ENCODE assay signal across 22 cellular contexts in genomic region chr21:45922648-45923047, GRCh38.
"Had no signal": no experiment of that assay in that cellular context is flagged by ENCODE, and none has a peak within 500 bp of the region (broad histone marks: within the 10 kb centered on the region; RNA-seq: fewer than 3 reads in every experiment).

No MANE protein-coding gene starts in this region.

- H3K9me3 ChIP-seq: colonic mucosa, esophagus squamous epithelium, gastrocnemius medialis, sigmoid colon, suprapubic skin, tibial artery, upper lobe of right lung had no signal

- H3K27ac Mint-ChIP-seq: activated CD4-positive, alpha-beta memory T cell treated with anti-CD3 and anti-CD28 coated beads, Interleukin-2, amount 10 ng/mL, durations not matched to agents 7 days and 5 days; activated CD4-positive, alpha-beta T cell treated with anti-CD3 and anti-CD28 coated beads, Interleukin-2, amount 10 ng/mL, durations not matched to agents 7 days and 5 days; activated naive CD8-positive, alpha-beta T cell treated with anti-CD3 and anti-CD28 coated beads, Interleukin-2, amount 50 U/mL, for 24 hours; activated T-helper 2 cell treated with anti-CD3 and anti-CD28 coated beads, Interferon-gamma antibody, Interleukin-2, Interleukin-4, amounts not matched to agents 10 μg/mL and 5 μg/mL and 100 μg/mL, durations not matched to agents 14 hours and 24 hours and 36 hours; memory B cell; stimulated activated memory B cell treated with anti-CD40 and anti-IgM and Interleukin-4, amounts not matched to agents 10 μg/mL and 1 μg/mL and 100 μg/mL, for 72 hours; stimulated activated naive CD8-positive, alpha-beta T cell treated with anti-CD3 and anti-CD28 coated beads, Interleukin-15, amount 100 ng/mL, for 72 hours; T-helper 1 cell treated with Interleukin-12 subunit alpha and Interleukin-12 subunit beta and Interleukin-4 antibody, amounts not matched to agents 30 μg/mL and 1 μg/mL, for 36 hours; WTC11 had no signal

- H3K9me3 Mint-ChIP-seq: activated naive CD4-positive, alpha-beta T cell treated with anti-CD3 and anti-CD28 coated beads, Interleukin-2, amount 50 U/mL, for 24 hours; activated naive CD8-positive, alpha-beta T cell treated with anti-CD3 and anti-CD28 coated beads, Interleukin-2, amount 50 U/mL, for 24 hours; activated T-cell treated with anti-CD3 and anti-CD28 coated beads, Interleukin-2, amount 50 U/mL, for 4 hours; memory B cell; naive thymus-derived CD8-positive, alpha-beta T cell; stimulated activated memory B cell treated with anti-CD40 and anti-IgM and Interleukin-4, amounts not matched to agents 10 μg/mL and 1 μg/mL and 100 μg/mL, for 72 hours; stimulated activated naive CD8-positive, alpha-beta T cell treated with anti-CD3 and anti-CD28 coated beads, Interleukin-15, amount 100 ng/mL, for 72 hours; T-helper 1 cell treated with Interleukin-12 subunit alpha and Interleukin-12 subunit beta and Interleukin-4 antibody, amounts not matched to agents 30 μg/mL and 1 μg/mL, for 36 hours; WTC11 had no signal

- H3K36me3 ChIP-seq: colonic mucosa, esophagus squamous epithelium, gastrocnemius medialis, sigmoid colon, suprapubic skin, tibial artery, upper lobe of right lung had no signal

- H3K27ac ChIP-seq: colonic mucosa, epithelial cell of prostate, esophagus squamous epithelium, gastrocnemius medialis, sigmoid colon, suprapubic skin, tibial artery, upper lobe of right lung had no signal

- H3K27me3 Mint-ChIP-seq: activated CD4-positive, alpha-beta memory T cell treated with anti-CD3 and anti-CD28 coated beads, Interleukin-2, amount 10 ng/mL, durations not matched to agents 7 days and 5 days; activated CD4-positive, alpha-beta T cell treated with anti-CD3 and anti-CD28 coated beads, Interleukin-2, amount 10 ng/mL, durations not matched to agents 7 days and 5 days; activated naive CD4-positive, alpha-beta T cell treated with anti-CD3 and anti-CD28 coated beads, Interleukin-2, amount 50 U/mL, for 24 hours; activated naive CD8-positive, alpha-beta T cell treated with anti-CD3 and anti-CD28 coated beads, Interleukin-2, amount 50 U/mL, for 24 hours; memory B cell; stimulated activated memory B cell treated with anti-CD40 and anti-IgM and Interleukin-4, amounts not matched to agents 10 μg/mL and 1 μg/mL and 100 μg/mL, for 72 hours; stimulated activated naive CD8-positive, alpha-beta T cell treated with anti-CD3 and anti-CD28 coated beads, Interleukin-15, amount 100 ng/mL, for 72 hours had no signal

- H3K4me2 ChIP-seq: smooth muscle cell had no signal

- H3K4me1 Mint-ChIP-seq: activated CD4-positive, alpha-beta memory T cell treated with anti-CD3 and anti-CD28 coated beads, Interleukin-2, amount 10 ng/mL, durations not matched to agents 7 days and 5 days; WTC11 had no signal

- H3K4me3 Mint-ChIP-seq: activated CD4-positive, alpha-beta memory T cell treated with anti-CD3 and anti-CD28 coated beads, Interleukin-2, amount 10 ng/mL, durations not matched to agents 7 days and 5 days; activated CD4-positive, alpha-beta T cell treated with anti-CD3 and anti-CD28 coated beads, Interleukin-2, amount 10 ng/mL, durations not matched to agents 7 days and 5 days; activated naive CD8-positive, alpha-beta T cell treated with anti-CD3 and anti-CD28 coated beads, Interleukin-2, amount 50 U/mL, for 24 hours; activated T-cell treated with anti-CD3 and anti-CD28 coated beads, Interleukin-2, amount 50 U/mL, for 4 hours; memory B cell; stimulated activated memory B cell treated with anti-CD40 and anti-IgM and Interleukin-4, amounts not matched to agents 10 μg/mL and 1 μg/mL and 100 μg/mL, for 72 hours; stimulated activated naive CD8-positive, alpha-beta T cell treated with anti-CD3 and anti-CD28 coated beads, Interleukin-15, amount 100 ng/mL, for 72 hours; T-helper 1 cell treated with Interleukin-12 subunit alpha and Interleukin-12 subunit beta and Interleukin-4 antibody, amounts not matched to agents 30 μg/mL and 1 μg/mL, for 36 hours; WTC11 had no signal

- H3K36me3 Mint-ChIP-seq: activated naive CD4-positive, alpha-beta T cell treated with anti-CD3 and anti-CD28 coated beads, Interleukin-2, amount 50 U/mL, for 24 hours; memory B cell; naive thymus-derived CD8-positive, alpha-beta T cell; stimulated activated memory B cell treated with anti-CD40 and anti-IgM and Interleukin-4, amounts not matched to agents 10 μg/mL and 1 μg/mL and 100 μg/mL, for 72 hours; WTC11 had no signal

- H3K4me3 ChIP-seq: colonic mucosa, esophagus squamous epithelium, gastrocnemius medialis, sigmoid colon, smooth muscle cell, suprapubic skin, tibial artery, upper lobe of right lung had no signal

- H3K27me3 ChIP-seq: colonic mucosa, sigmoid colon, tibial artery, upper lobe of right lung had no signal

- H3K4me1 ChIP-seq: colonic mucosa, esophagus squamous epithelium, gastrocnemius medialis, tibial artery, upper lobe of right lung had no signal

- DNase-seq: esophagus squamous epithelium, SW 1271 had no signal

- ATAC-seq: gastrocnemius medialis had no signal
